8 cellular contexts compared by ENCODE assay signal in the genomic region with DNA sequence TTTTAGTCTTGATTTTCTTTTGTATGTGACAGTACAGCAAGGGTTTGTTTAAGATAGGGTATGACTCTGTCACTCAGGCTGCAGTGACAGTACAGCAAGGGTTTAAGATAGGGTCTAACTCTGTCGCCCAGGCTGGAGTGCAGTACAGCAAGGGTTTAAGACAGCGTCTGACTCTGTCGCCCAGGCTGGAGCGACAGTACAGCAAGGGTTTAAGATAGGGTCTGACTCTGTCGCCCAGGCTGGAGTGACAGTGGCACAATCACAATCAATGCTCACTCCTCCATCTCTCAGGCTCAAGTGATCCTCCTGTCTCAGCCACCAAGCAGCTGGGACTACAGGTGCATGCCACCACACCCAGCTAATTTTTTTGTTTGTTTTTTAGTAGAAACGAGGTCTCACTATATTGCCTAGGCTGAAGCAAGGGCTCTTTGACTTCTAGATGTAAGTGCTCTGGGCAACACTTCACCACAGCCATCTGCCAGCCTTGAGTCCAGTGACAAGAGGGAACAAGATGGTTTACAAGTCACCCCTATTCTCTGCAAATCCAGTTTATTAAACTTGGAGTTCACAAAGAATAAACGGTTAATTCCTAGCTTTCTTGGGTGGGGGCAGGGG. TPM values are rescaled to one million over a fixed set of nuclear protein-coding genes. Genes with fewer than 3 reads are reported as not detected.
A peak's percentile ranks its signal among the peaks of the same experiment; 100 is the strongest.
DNase-seq lines count a peak whose midpoint lies in the region; ATAC-seq and TF ChIP-seq lines count a peak whose summit lies in the region.

No MANE protein-coding gene starts in this region.

- H3K36me3 ChIP-seq in lung (ENCODE audit: control insufficient read depth in 2 of 2, insufficient read depth in 2 of 2, low read length in 2 of 2) (peaks cover 0 to 8% of the 10 kb centered on the region in 2 donors), uterus (no peaks in the 10 kb centered on the region)

- peaks cover 21% of the 10 kb centered on the region for H3K4me1 Mint-ChIP-seq in activated naive CD4-positive, alpha-beta T cell treated with anti-CD3 and anti-CD28 coated beads, Interleukin-2, amount 10 ng/mL, durations not matched to agents 7 days and 5 days
- peaks cover 22% of the 10 kb centered on the region for H3K4me1 Mint-ChIP-seq in activated naive CD8-positive, alpha-beta T cell treated with anti-CD3 and anti-CD28 coated beads, Interleukin-2, amount 50 U/mL, for 24 hours

- H3K36me3 Mint-ChIP-seq in activated naive CD4-positive, alpha-beta T cell treated with anti-CD3 and anti-CD28 coated beads, Interleukin-2, amount 10 ng/mL, durations not matched to agents 7 days and 5 days: peaks cover 21% of the 10 kb centered on the region
- peaks cover 2% of the 10 kb centered on the region for H3K36me3 Mint-ChIP-seq in activated naive CD8-positive, alpha-beta T cell treated with anti-CD3 and anti-CD28 coated beads, Interleukin-2, amount 50 U/mL, for 24 hours (ENCODE audit: low read depth)

- peaks cover 52% of the 10 kb centered on the region for H3K27me3 Mint-ChIP-seq in activated naive CD4-positive, alpha-beta T cell treated with anti-CD3 and anti-CD28 coated beads, Interleukin-2, amount 10 ng/mL, durations not matched to agents 7 days and 5 days
- H3K27me3 Mint-ChIP-seq in activated naive CD8-positive, alpha-beta T cell treated with anti-CD3 and anti-CD28 coated beads, Interleukin-2, amount 50 U/mL, for 24 hours: peaks cover 25% of the 10 kb centered on the region

- CTCF ChIA-PET in activated naive CD4-positive, alpha-beta T cell treated with anti-CD3 and anti-CD28 coated beads, Interleukin-2, amount 10 ng/mL, durations not matched to agents 7 days and 5 days (lab: Charles Lee): interaction anchor here (0.6 to 0.9 kb wide), 3 partner anchors 37 to 454 kb away, joined by 3 to 4 read pairs (median 3); no protein-coding TSS in a partner anchor

- ATAC-seq in activated naive CD8-positive, alpha-beta T cell treated with anti-CD3 and anti-CD28 coated beads, Interleukin-2, amount 50 U/mL, for 24 hours: peak; percentile 25
- ATAC-seq in lung (ENCODE audit: insufficient read depth, low FRiP score): no peak
- no peak for ATAC-seq in GM21717 (IDR thresholded peaks at IDR 0.05; ENCODE audit: unreplicated experiment)
- ATAC-seq in esophagus mucosa: no peak

- TF ChIP-seq CTCF in lung (IDR thresholded peaks at IDR 0.05; ENCODE audit: control extremely low read depth, extremely low read depth) (no peak), uterus (IDR thresholded peaks at IDR 0.05) (no peak)

- H3K9me3 Mint-ChIP-seq in activated naive CD4-positive, alpha-beta T cell treated with anti-CD3 and anti-CD28 coated beads, Interleukin-2, amount 10 ng/mL, durations not matched to agents 7 days and 5 days: no peaks in the 10 kb centered on the region
- no peaks in the 10 kb centered on the region for H3K9me3 Mint-ChIP-seq in activated naive CD8-positive, alpha-beta T cell treated with anti-CD3 and anti-CD28 coated beads, Interleukin-2, amount 50 U/mL, for 24 hours

- no peak for DNase-seq in activated naive CD4-positive, alpha-beta T cell treated with anti-CD3 and anti-CD28 coated beads, Interleukin-2, amount 10 ng/mL, durations not matched to agents 7 days and 5 days
- no peak for DNase-seq in activated naive CD4-positive, alpha-beta T cell treated with Interleukin-2 at 50 U/mL for 16 hours
- DNase-seq in activated naive CD8-positive, alpha-beta T cell treated with anti-CD3 and anti-CD28 coated beads, Interleukin-2, amount 50 U/mL, for 24 hours: no peak
- DNase-seq in lung (ENCODE audit: low spot score): no peak
- no peak for DNase-seq in uterus
- DNase-seq in NCI-H446 treated with DMSO at 0.1 percent for 48 hours (lab: John Stamatoyannopoulos, UW): no peak

- intact Hi-C loops in uterus (cut with DNase I; ENCODE audit: low total_unique reads): no loop called here

- WGBS in lung, 2 donors: 21 to 30% methylated on average over 7 of the region's 7 CpGs

- no peak for TF ChIP-seq POLR2A in uterus (IDR thresholded peaks at IDR 0.05)

- peak overlapping the region; percentile 75 for H3K4me3 Mint-ChIP-seq in activated naive CD4-positive, alpha-beta T cell treated with anti-CD3 and anti-CD28 coated beads, Interleukin-2, amount 10 ng/mL, durations not matched to agents 7 days and 5 days
- H3K4me3 Mint-ChIP-seq in activated naive CD8-positive, alpha-beta T cell treated with anti-CD3 and anti-CD28 coated beads, Interleukin-2, amount 50 U/mL, for 24 hours: peak overlapping the region; percentile 82

- H3K27ac ChIP-seq in lung (ENCODE audit: low read depth in 1 of 2, low read length in 1 of 2): peak overlapping the region; percentile 59 to 82
- H3K27ac ChIP-seq in uterus: peak overlapping the region; percentile 79 to 81

- H3K9me3 ChIP-seq in lung (ENCODE audit: control insufficient read depth in 2 of 2, insufficient read depth in 1 of 2, low read length in 1 of 2) (no peaks in the 10 kb centered on the region), uterus (no peaks in the 10 kb centered on the region)

- H3K4me1 ChIP-seq in lung (ENCODE audit: control insufficient read depth in 2 of 2, insufficient read depth in 2 of 2, low read length in 2 of 2) (peaks cover 0 to 8% of the 10 kb centered on the region in 2 donors), uterus (peaks cover 0 to 16% of the 10 kb centered on the region in 2 donors)

- no peak overlapping the region for H3K4me3 ChIP-seq in lung
- peak overlapping the region; percentile 29 to 40 for H3K4me3 ChIP-seq in uterus

- no peak overlapping the region for H3K27ac Mint-ChIP-seq in activated naive CD4-positive, alpha-beta T cell treated with anti-CD3 and anti-CD28 coated beads, Interleukin-2, amount 10 ng/mL, durations not matched to agents 7 days and 5 days
- peak overlapping the region; percentile 76 for H3K27ac Mint-ChIP-seq in activated naive CD8-positive, alpha-beta T cell treated with anti-CD3 and anti-CD28 coated beads, Interleukin-2, amount 50 U/mL, for 24 hours

- H3K27me3 ChIP-seq in lung (ENCODE audit: control insufficient read depth, insufficient read depth) (no peaks in the 10 kb centered on the region), uterus (no peaks in the 10 kb centered on the region)

RNA-seq across cellular contexts. Expression of a gene that starts 1.0 kb away (rescaled TPM):
- total RNA-seq in lung (under 1 TPM in 1 of 2 donors, not detected in 1; 0.52 TPM), uterus (under 1 TPM in 1 of 4 donors, not detected in 3; 0.55 TPM), esophagus mucosa (0.64 TPM)
- under 1 TPM; 0.37 to 0.93 TPM for polyA plus RNA-seq in lung

RNA-seq across cellular contexts. Expression of a gene that starts 15.7 kb away (rescaled TPM):
- total RNA-seq in lung (1 to 10 TPM; 6.3 to 9.6 TPM), uterus (1 to 10 TPM in 2 of 4 donors, under 1 TPM in 1, not detected in 1; 0.77 to 6.3 (median 4.9) TPM), esophagus mucosa (0.60 TPM)
- 1 to 10 TPM; 4.1 to 5.5 TPM for polyA plus RNA-seq in lung

RNA-seq across cellular contexts. Expression of a gene that starts 53.6 kb away (rescaled TPM):
- 100 to 1,000 TPM; 143 to 316 TPM for total RNA-seq in lung
- 10 to 100 TPM; 63.0 to 92.9 TPM for polyA plus RNA-seq in lung
- 100 to 1,000 TPM; 108 to 342 (median 206) TPM for total RNA-seq in uterus
- 147 TPM for total RNA-seq in esophagus mucosa
